Comparison of ENCODE assay signal across 20 cellular contexts in genomic region chr2:128639693-128640092, GRCh38.
DNase-seq lines count a peak whose midpoint lies in the region; ATAC-seq, FAIRE-seq and TF ChIP-seq lines count a peak whose summit lies in the region.
"Had no signal": no experiment of that assay in that cellular context is flagged by ENCODE, and none has a peak within 500 bp of the region (broad histone marks: within the 10 kb centered on the region; RNA-seq: fewer than 3 reads in every experiment).

No MANE protein-coding gene starts in this region.

- ATAC-seq in right lobe of liver (no peak), HepG2 (no peak), HG03139 (IDR thresholded peaks at IDR 0.05; ENCODE audit: unreplicated experiment) (no peak)
- ATAC-seq: heart left ventricle had no signal

- TF ChIP-seq POLR2A in right lobe of liver (IDR thresholded peaks at IDR 0.05), result no peak
- TF ChIP-seq POLR2A in HepG2 (IDR thresholded peaks at IDR 0.05; ENCODE audit: insufficient read depth in 1 of 2, low read depth in 2 of 2, low read length in 2 of 2), result no peak

- in situ Hi-C loops in HepG2 (cut with HindIII; ENCODE audit: extremely low pct_ligation_motif_present, low pct_unique_long_range_greater_than_20kb), result loop anchor here (25.0 kb wide), 1 partner anchor 577 kb away; no protein-coding TSS in a partner anchor

- peak overlapping the region; percentile 7 for H4K5ac ChIP-seq in mesendoderm (ENCODE audit: low read length)

- TF ChIP-seq CTCF in right lobe of liver (IDR thresholded peaks at IDR 0.05) (no peak), HepG2 (CRISPR knock-in tag; IDR thresholded peaks at IDR 0.05) (no peak), chondrocyte (IDR thresholded peaks at IDR 0.05) (no peak)

- POLR2A ChIA-PET in HepG2 (lab: Yijun Ruan, JAX), result no interaction called here

- no peak overlapping the region for H3K27ac Mint-ChIP-seq in chondrocyte (ENCODE audit: unreplicated experiment)
- H3K27ac Mint-ChIP-seq: IgD-negative memory B cell had no signal

- H3K36me3 ChIP-seq in right lobe of liver, result no peaks in the 10 kb centered on the region
- no peaks in the 10 kb centered on the region for H3K36me3 ChIP-seq in HepG2 (replicated peaks in 1 of 2; ENCODE audit: control insufficient read depth in 1 of 2, insufficient read depth in 2 of 2, low read length in 2 of 2)
- H3K36me3 ChIP-seq in mesendoderm (ENCODE audit: control insufficient read depth, insufficient read depth, low read length), result no peaks in the 10 kb centered on the region
- H3K36me3 ChIP-seq: breast epithelium, heart left ventricle had no signal

- H3K9me3 ChIP-seq in right lobe of liver (no peaks in the 10 kb centered on the region), HepG2 (ENCODE audit: low read length) (no peaks in the 10 kb centered on the region)
- H3K9me3 ChIP-seq: breast epithelium, heart left ventricle had no signal

- no TSS peak for BruUV-seq in HepG2 (replicated peaks; lab: Mats Ljungman, UMichigan)

- H3K4me3 ChIP-seq in right lobe of liver (no peak overlapping the region), HepG2 (replicated peaks in 1 of 3; ENCODE audit: insufficient read depth in 1 of 3, low read depth in 2 of 3, low read length in 3 of 3) (no peak overlapping the region), mesendoderm (ENCODE audit: low read length) (no peak overlapping the region)
- H3K4me3 ChIP-seq: breast epithelium, heart left ventricle had no signal

- H3K79me2 ChIP-seq in HepG2 (ENCODE audit: insufficient read depth, low read length), result no peaks in the 10 kb centered on the region
- H3K79me2 ChIP-seq in mesendoderm (ENCODE audit: control insufficient read depth, insufficient read depth, low read length), result no peaks in the 10 kb centered on the region
- H3K79me2 ChIP-seq: parathyroid adenoma had no signal

- peaks cover 37% of the 10 kb centered on the region for H3K4me1 Mint-ChIP-seq in chondrocyte (ENCODE audit: low read depth)

- peak overlapping the region; percentile 92 for H2BK5ac ChIP-seq in mesendoderm (ENCODE audit: low read length)

- H4K20me1 ChIP-seq in HepG2 (ENCODE audit: insufficient read depth, low read length), result no peaks in the 10 kb centered on the region

- H3K9ac ChIP-seq in HepG2 (ENCODE audit: insufficient read depth, low read depth, low read length) (no peak overlapping the region), mesendoderm (ENCODE audit: low read length) (peak overlapping the region; percentile 16)
- H3K9ac ChIP-seq: parathyroid adenoma had no signal

- no peak overlapping the region for H3K4me2 ChIP-seq in HepG2 (ENCODE audit: low read depth, low read length)
- H3K4me2 ChIP-seq in mesendoderm (ENCODE audit: low read length), result no peak overlapping the region

- H4K8ac ChIP-seq in mesendoderm (ENCODE audit: low read depth, low read length), result no peak overlapping the region

- TF ChIP-seq RAD21 in HepG2 (CRISPR knock-in tag; IDR thresholded peaks at IDR 0.05), result no peak

- H3K4me3 Mint-ChIP-seq in chondrocyte (ENCODE audit: unreplicated experiment), result no peak overlapping the region
- H3K4me3 Mint-ChIP-seq: IgD-negative memory B cell had no signal

- peak overlapping the region; percentile 94 for H3K18ac ChIP-seq in mesendoderm (ENCODE audit: low read length)

- H3K27me3 ChIP-seq in right lobe of liver (no peaks in the 10 kb centered on the region), HepG2 (ENCODE audit: control insufficient read depth in 1 of 2, insufficient read depth in 2 of 2, low read length in 2 of 2) (peaks cover 4 to 43% of the 10 kb centered on the region in 2 experiments; a peak in 4 of 5 replicates), mesendoderm (ENCODE audit: insufficient read depth, low read length, poor library complexity) (no peaks in the 10 kb centered on the region)
- H3K27me3 ChIP-seq: breast epithelium, heart left ventricle had no signal

- intact Hi-C loops in right lobe of liver (cut with DNase I), result no loop called here
- intact Hi-C loops in HepG2 (cut with micrococcal nuclease; ENCODE audit: unreplicated experiment), result no loop called here

- no peaks in the 10 kb centered on the region for H3K27me3 Mint-ChIP-seq in chondrocyte (ENCODE audit: low read depth)

- peak in 2 of 3 donors; percentile 27 to 34 for DNase-seq in right lobe of liver
- DNase-seq in HepG2 (ENCODE audit: low spot score), result no peak
- peak; percentile 68 for DNase-seq in chondrocyte (ENCODE audit: low spot score)
- DNase-seq in mesendoderm, result peak; percentile 56
- DNase-seq in COLO668 (lab: John Stamatoyannopoulos, UW; ENCODE audit: unreplicated experiment), result no peak
- DNase-seq in SIG-M5 treated with dmso at 0.1 percent for 504 hours (lab: John Stamatoyannopoulos, UW; ENCODE audit: unreplicated experiment), result no peak
- no peak for DNase-seq in SHP77 treated with DMSO at 0.1 percent for 48 hours (lab: John Stamatoyannopoulos, UW)
- DNase-seq: activated CD4-positive, alpha-beta T cell treated with anti-CD3 and anti-CD28 coated beads, Interleukin-2, amount 50 U/mL, for 1 hour; activated effector memory CD4-positive, alpha-beta T cell treated with Interleukin-2 at 50 U/mL for 16 hours; DMS153; NCI-H1436; NCI-H524; stimulated activated CD8-positive, alpha-beta memory T cell treated with anti-CD3 and anti-CD28 coated beads, Interleukin-4, amount 100 ng/mL, for 48 hours; trophoblast cell had no signal

- H3K56ac ChIP-seq in mesendoderm (ENCODE audit: low read length), result peak overlapping the region; percentile 85

- CTCF ChIA-PET in HepG2 (lab: Yijun Ruan, JAX; ENCODE audit: low intra/inter-chr PET ratio, low total read pairs), result no interaction called here

- H2BK15ac ChIP-seq in mesendoderm (replicated peaks; ENCODE audit: low read depth), result no peak overlapping the region

- no peak overlapping the region for H3K23ac ChIP-seq in mesendoderm (ENCODE audit: low read length)

- H3K36me3 Mint-ChIP-seq in chondrocyte (ENCODE audit: low read depth), result no peaks in the 10 kb centered on the region
- H3K36me3 Mint-ChIP-seq: IgD-negative memory B cell had no signal

- peak overlapping the region; percentile 35 for H2AK5ac ChIP-seq in mesendoderm (ENCODE audit: low read length)

- FAIRE-seq in HepG2 (lab: Jason Lieb, UNC), result no peak
- FAIRE-seq: endothelial cell of umbilical vein had no signal

- H3K79me1 ChIP-seq in mesendoderm (ENCODE audit: low read length), result no peaks in the 10 kb centered on the region

- 80% methylated on average over 1 of the region's 11 CpGs for WGBS in right lobe of liver (ENCODE audit: insufficient coverage, low coverage, low lambda C conversion rate, missing lambda C conversion rate)
- WGBS in HepG2 (ENCODE audit: low lambda C conversion rate), result 24% methylated on average over 9 of the region's 11 CpGs
- WGBS in mesendoderm (ENCODE audit: extremely low coverage, insufficient coverage, low lambda C conversion rate), result no CpG with 5 or more reads among the region's 11 CpGs

- peak overlapping the region; percentile 70 for H2BK120ac ChIP-seq in mesendoderm (ENCODE audit: low read depth, low read length)

- no peak overlapping the region for H2AFZ ChIP-seq in HepG2 (ENCODE audit: low read length)
- H2AFZ ChIP-seq: parathyroid adenoma had no signal

- H3K27ac ChIP-seq in right lobe of liver (no peak overlapping the region), HepG2 (ENCODE audit: extremely low read length, insufficient read depth, low read length) (no peak overlapping the region), mesendoderm (ENCODE audit: low read depth, low read length) (peak overlapping the region; percentile 88)
- H3K27ac ChIP-seq: heart left ventricle, parathyroid adenoma had no signal

- no peaks in the 10 kb centered on the region for H3K9me3 Mint-ChIP-seq in chondrocyte (ENCODE audit: low read depth)
- H3K9me3 Mint-ChIP-seq: IgD-negative memory B cell had no signal

- TF ChIP-seq EP300 in HepG2 (IDR thresholded peaks at IDR 0.05; ENCODE audit: low read depth in 2 of 2, low read length in 2 of 2) (no peak), HepG2 (CRISPR knock-in tag; IDR thresholded peaks at IDR 0.05; ENCODE audit: borderline replicate concordance) (no peak)

- no peaks in the 10 kb centered on the region for H3K4me1 ChIP-seq in right lobe of liver
- H3K4me1 ChIP-seq in HepG2 (ENCODE audit: insufficient read depth, low read length), result no peaks in the 10 kb centered on the region
- peaks cover 32% of the 10 kb centered on the region for H3K4me1 ChIP-seq in mesendoderm (ENCODE audit: control insufficient read depth, low read depth, low read length)
- H3K4me1 ChIP-seq: breast epithelium, parathyroid adenoma had no signal

- peak overlapping the region; percentile 77 for H3K4ac ChIP-seq in mesendoderm (ENCODE audit: low read depth, low read length)

TF ChIP-seq in HepG2, 621 proteins besides CTCF, POLR2A, EP300 and RAD21 (continues in another document):
- TF ChIP-seq MATR3 (CRISPR knock-in tag; IDR thresholded peaks at IDR 0.05) (no peak), POLR2AphosphoS2 (IDR thresholded peaks at IDR 0.05; ENCODE audit: low read depth, low read length) (no peak), PRPF4 (IDR thresholded peaks at IDR 0.05; ENCODE audit: low read depth, low read length, poor library complexity, severe bottlenecking) (no peak), RFX5 (IDR thresholded peaks at IDR 0.05; ENCODE audit: low read depth, low read length) (no peak), PATZ1 (CRISPR knock-in tag; IDR thresholded peaks at IDR 0.05) (no peak)

Comparison
In these comparisons a context has a peak if more than half of its experiments do, and no peak if none do; other contexts are left out.
1. DNase-seq: peak in right lobe of liver (2 of 3), chondrocyte (single experiment) and mesendoderm (single experiment); none in HepG2 (single experiment), COLO668 (single experiment), SIG-M5 treated with dmso at 0.1 percent for 504 hours (single experiment) and SHP77 treated with DMSO at 0.1 percent for 48 hours (single experiment).